12 cellular contexts compared by ENCODE assay signal in the genomic region with DNA sequence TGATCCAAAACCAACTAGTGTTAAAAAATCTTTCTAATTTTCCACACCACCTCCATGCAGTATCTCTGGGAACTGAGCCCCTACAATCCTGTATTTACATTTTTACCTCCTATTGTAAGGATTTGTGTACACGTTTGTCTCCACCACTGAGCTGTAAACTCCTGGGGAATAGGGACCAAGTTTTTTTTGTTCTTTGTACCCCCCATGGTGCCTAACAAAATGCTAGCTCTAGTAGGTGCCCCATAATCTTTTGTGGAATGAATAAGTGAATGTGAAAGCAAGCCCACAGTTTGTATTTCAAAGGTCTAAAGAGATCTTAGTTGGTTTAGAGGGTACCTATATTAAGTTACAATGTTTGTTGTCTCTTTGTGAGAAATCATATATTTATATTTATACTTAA. TPM values are rescaled to one million over a fixed set of nuclear protein-coding genes. Genes with fewer than 3 reads are reported as not detected.
DNase-seq lines count a peak whose midpoint lies in the region; ATAC-seq and TF ChIP-seq lines count a peak whose summit lies in the region.
"Had no signal": no experiment of that assay in that cellular context is flagged by ENCODE, and none has a peak within 500 bp of the region (broad histone marks: within the 10 kb centered on the region; RNA-seq: fewer than 3 reads in every experiment).

No MANE protein-coding gene starts in this region.

- H3K27me3 Mint-ChIP-seq in naive thymus-derived CD4-positive, alpha-beta T cell = peaks cover 46 to 65% (median 50%) of the 10 kb centered on the region in 5 donors

- ATAC-seq in heart right ventricle (no peak), left ventricle myocardium superior (no peak), upper lobe of right lung (no peak)
- ATAC-seq in naive thymus-derived CD4-positive, alpha-beta T cell = no peak

- H3K4me3 Mint-ChIP-seq in naive thymus-derived CD4-positive, alpha-beta T cell = peak overlapping the region in 8 of 10 donors; percentile 24 to 78 (median 55)
- H3K4me3 Mint-ChIP-seq: activated naive CD4-positive, alpha-beta T cell treated with anti-CD3 and anti-CD28 coated beads, Interleukin-2, amount 50 U/mL, for 24 hours had no signal

- H3K9me3 Mint-ChIP-seq in naive thymus-derived CD4-positive, alpha-beta T cell = peaks cover 0 to 8% (median 0%) of the 10 kb centered on the region in 11 donors

- H3K9me3 ChIP-seq in heart right ventricle (no peaks in the 10 kb centered on the region), upper lobe of right lung (no peaks in the 10 kb centered on the region)
- H3K9me3 ChIP-seq in naive thymus-derived CD4-positive, alpha-beta T cell (ENCODE audit: control insufficient read depth in 2 of 3, low read length in 3 of 3) = no peaks in the 10 kb centered on the region

- H3K27ac ChIP-seq in heart right ventricle = peak overlapping the region in 5 of 10 donors; percentile 71 to 87 (median 87)
- peak overlapping the region in 37 of 59 donors; percentile 36 to 88 (median 77) for H3K27ac ChIP-seq in dorsolateral prefrontal cortex
- no peak overlapping the region for H3K27ac ChIP-seq in naive thymus-derived CD4-positive, alpha-beta T cell (ENCODE audit: low read depth, low read length)
- H3K27ac ChIP-seq in upper lobe of right lung = no peak overlapping the region
- H3K27ac ChIP-seq: C4-2B had no signal

- H3K4me3 ChIP-seq in heart right ventricle (peak overlapping the region in 9 of 10 donors; percentile 70 to 91 (median 85)), dorsolateral prefrontal cortex (peak overlapping the region in 56 of 59 donors; percentile 52 to 92 (median 74)), upper lobe of right lung (peak overlapping the region; percentile 77)
- no peak overlapping the region for H3K4me3 ChIP-seq in naive thymus-derived CD4-positive, alpha-beta T cell (ENCODE audit: low read length)

- TF ChIP-seq CTCF in heart right ventricle (IDR thresholded peaks at IDR 0.05) (no peak), dorsolateral prefrontal cortex (IDR thresholded peaks at IDR 0.05 in 54 of 56, conservative IDR thresholded peaks at IDR 0.05 in 2 of 56; ENCODE audit: low read depth in 1 of 56, partially characterized antibody in 56 of 56) (no peak), upper lobe of right lung (IDR thresholded peaks at IDR 0.05) (no peak)

- H3K4me1 ChIP-seq in heart right ventricle = peaks cover 0 to 38% (median 24%) of the 10 kb centered on the region in 9 donors
- H3K4me1 ChIP-seq in naive thymus-derived CD4-positive, alpha-beta T cell (ENCODE audit: control insufficient read depth in 2 of 2, insufficient read depth in 2 of 2, low read length in 2 of 2) = no peaks in the 10 kb centered on the region
- no peaks in the 10 kb centered on the region for H3K4me1 ChIP-seq in upper lobe of right lung

- POLR2A ChIA-PET in naive thymus-derived CD4-positive, alpha-beta T cell (lab: Charles Lee) = no interaction called here

- CTCF ChIA-PET in naive thymus-derived CD4-positive, alpha-beta T cell (lab: Charles Lee) = no interaction called here

- DNase-seq in heart right ventricle = no peak
- DNase-seq in left ventricle myocardium superior = no peak
- no peak for DNase-seq in dorsolateral prefrontal cortex
- DNase-seq in naive thymus-derived CD4-positive, alpha-beta T cell = no peak
- DNase-seq in upper lobe of right lung = no peak
- no peak for DNase-seq in hypothalamus (lab: John Stamatoyannopoulos, UW)
- DNase-seq in NCI-H2171 treated with DMSO at 0.1 percent for 48 hours (lab: John Stamatoyannopoulos, UW) = no peak
- no peak for DNase-seq in NCI-H2227 treated with DMSO at 0.1 percent for 48 hours (lab: John Stamatoyannopoulos, UW)
- DNase-seq: head of caudate nucleus, NCI-H524 treated with DMSO at 0.1 percent for 48 hours had no signal

- WGBS in heart right ventricle, 2 donors = 60 to 63% methylated on average over 1 of the region's 1 CpG

- H3K27me3 ChIP-seq in heart right ventricle (peaks cover 0 to 8% (median 0%) of the 10 kb centered on the region in 7 donors), dorsolateral prefrontal cortex (no peaks in the 10 kb centered on the region), upper lobe of right lung (no peaks in the 10 kb centered on the region)
- H3K27me3 ChIP-seq in naive thymus-derived CD4-positive, alpha-beta T cell (ENCODE audit: control insufficient read depth in 2 of 2, insufficient read depth in 2 of 2, low read length in 2 of 2) = peaks cover 0 to 15% of the 10 kb centered on the region in 2 donors

- H3K36me3 Mint-ChIP-seq in naive thymus-derived CD4-positive, alpha-beta T cell = peaks cover 0 to 4% (median 0%) of the 10 kb centered on the region in 5 donors
- H3K36me3 Mint-ChIP-seq: activated naive CD4-positive, alpha-beta T cell treated with anti-CD3 and anti-CD28 coated beads, Interleukin-2, amount 50 U/mL, for 24 hours had no signal

- H3K36me3 ChIP-seq in heart right ventricle (no peaks in the 10 kb centered on the region), upper lobe of right lung (no peaks in the 10 kb centered on the region)
- no peaks in the 10 kb centered on the region for H3K36me3 ChIP-seq in naive thymus-derived CD4-positive, alpha-beta T cell (ENCODE audit: control insufficient read depth in 2 of 3, insufficient read depth in 3 of 3, low read length in 3 of 3)

- H3K4me1 Mint-ChIP-seq in naive thymus-derived CD4-positive, alpha-beta T cell = peaks cover 5 to 24% (median 14%) of the 10 kb centered on the region in 7 donors

- intact Hi-C loops in heart right ventricle (cut with DNase I) (loop anchor here in 9 of 10 donors (2.0 to 10.0 kb wide), 16 partner anchors 41 to 386 kb away; no protein-coding TSS in a partner anchor), left ventricle myocardium superior (cut with micrococcal nuclease) (no loop called here), dorsolateral prefrontal cortex (cut with DNase I) (loop anchor here in 1 of 2 donors (5.0 kb wide), 1 partner anchor 116 kb away; no protein-coding TSS in a partner anchor), upper lobe of right lung (cut with DNase I) (no loop called here)
- intact Hi-C loops in naive thymus-derived CD4-positive, alpha-beta T cell (cut with micrococcal nuclease) = no loop called here

- H3K27ac Mint-ChIP-seq in naive thymus-derived CD4-positive, alpha-beta T cell = no peak overlapping the region
- H3K27ac Mint-ChIP-seq: activated naive CD4-positive, alpha-beta T cell treated with anti-CD3 and anti-CD28 coated beads, Interleukin-2, amount 50 U/mL, for 24 hours had no signal

RNA-seq across cellular contexts. Expression of a gene that starts 0.9 kb away (rescaled TPM):
- total RNA-seq in heart right ventricle (100 to 1,000 TPM in 6 of 10 donors, 10 to 100 TPM in 4; 82.3 to 123 (median 109) TPM), left ventricle myocardium superior (75.0 TPM), dorsolateral prefrontal cortex (100 to 1,000 TPM in 93 of 120 experiments, 10 to 100 TPM in 27; 60.2 to 237 (median 115) TPM), upper lobe of right lung (89.8 TPM)
- polyA plus RNA-seq in heart right ventricle = 10 to 100 TPM; 31.7 to 36.4 TPM
- 10 to 100 TPM in 1 of 5 experiments, under 1 TPM in 2, not detected in 2; 0.50 to 12.2 (median 0.62) TPM for total RNA-seq in naive thymus-derived CD4-positive, alpha-beta T cell
- not detected for polyA plus RNA-seq in naive thymus-derived CD4-positive, alpha-beta T cell

Comparison
In these comparisons a context has a peak if more than half of its experiments do, and no peak if none do; other contexts are left out.
1. intact Hi-C loops: an anchor here in heart right ventricle (2.0 to 10.0 kb wide); none called in left ventricle myocardium superior, naive thymus-derived CD4-positive, alpha-beta T cell and upper lobe of right lung.
2. H3K27ac ChIP-seq: peak in dorsolateral prefrontal cortex (37 of 59); none in naive thymus-derived CD4-positive, alpha-beta T cell (single experiment) and upper lobe of right lung (single experiment).